In the genomic region with DNA sequence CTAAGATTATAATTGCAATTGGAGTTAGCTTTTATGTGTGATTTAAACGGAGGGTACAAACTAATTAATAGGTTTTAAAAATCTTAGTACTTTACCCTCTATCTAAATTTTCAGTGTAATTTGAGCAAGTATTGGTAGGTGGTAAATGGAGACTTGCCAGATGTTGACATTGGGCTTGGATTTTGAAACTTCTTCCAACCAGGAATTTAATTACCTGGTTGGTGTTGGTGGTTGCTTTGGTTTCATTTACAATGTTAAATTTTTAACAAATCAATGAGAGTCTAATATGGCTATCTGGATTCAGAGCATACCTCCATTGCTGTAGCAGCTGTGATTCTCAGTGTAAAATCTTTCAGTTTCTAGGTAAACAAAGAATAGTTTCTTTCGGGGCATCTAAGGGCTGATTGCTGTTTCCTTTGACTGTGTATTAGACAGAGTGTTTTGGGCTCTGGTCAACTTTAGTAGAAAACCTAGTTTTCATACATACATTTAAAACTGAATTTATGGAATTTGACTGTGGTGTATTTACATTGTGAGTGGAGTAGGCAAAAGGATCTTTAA, we compare ENCODE assay signal across 8 cellular contexts. TPM values are rescaled to one million over a fixed set of nuclear protein-coding genes. Genes with fewer than 3 reads are reported as not detected.
A peak's percentile ranks its signal among the peaks of the same experiment; 100 is the strongest.
DNase-seq lines count a peak whose midpoint lies in the region; ATAC-seq, FAIRE-seq and TF ChIP-seq lines count a peak whose summit lies in the region.

No MANE protein-coding gene starts in this region.

- TF ChIP-seq POLR2A in GM12878 (IDR thresholded peaks at IDR 0.05; ENCODE audit: low read depth, low read length) (no peak), prostate gland (IDR thresholded peaks at IDR 0.05) (no peak)

- peaks cover 10% of the 10 kb centered on the region for H3K27me3 Mint-ChIP-seq in nephron (ENCODE audit: low read depth)

- TF ChIP-seq CTCF in GM12878 (IDR thresholded peaks at IDR 0.05 in 2 of 3, conservative IDR thresholded peaks at IDR 0.05 in 1 of 3; ENCODE audit: control insufficient read depth in 2 of 3, extremely low read depth in 1 of 3, insufficient read depth in 1 of 3, low read depth in 3 of 3, low read length in 3 of 3) (no peak), nephron (IDR thresholded peaks at IDR 0.05; ENCODE audit: unreplicated experiment in 3 of 3) (no peak), SK-N-SH (IDR thresholded peaks at IDR 0.05) (no peak), prostate gland (IDR thresholded peaks at IDR 0.05) (no peak)

- peak; percentile 41 for ATAC-seq in GM18502 (IDR thresholded peaks at IDR 0.05; ENCODE audit: poor library complexity, unreplicated experiment)
- peak; percentile 55 for ATAC-seq in HG02798 (IDR thresholded peaks at IDR 0.05; ENCODE audit: poor library complexity, unreplicated experiment)
- peak; percentile 55 for ATAC-seq in GM12878

- 0% methylated on average over 2 of the region's 2 CpGs for WGBS in GM12878 (ENCODE audit: insufficient coverage, insufficient replicate concordance, low lambda C conversion rate, missing lambda C conversion rate)
- 54% methylated on average over 2 of the region's 2 CpGs for WGBS in SK-N-SH (ENCODE audit: low lambda C conversion rate)
- 74% methylated on average over 2 of the region's 2 CpGs for WGBS in prostate gland

- no peaks in the 10 kb centered on the region for H4K20me1 ChIP-seq in GM12878 (ENCODE audit: control insufficient read depth, insufficient read depth)
- no peaks in the 10 kb centered on the region for H4K20me1 ChIP-seq in SK-N-SH (ENCODE audit: insufficient read depth)

- SMC1A ChIA-PET in GM12878 (lab: Charles Lee; ENCODE audit: uncharacterized antibody, unreplicated experiment) = interaction anchor here (0.8 to 4.6 kb wide), 26 partner anchors 10 to 163 kb away, joined by 3 to 25 read pairs (median 4); no protein-coding TSS in a partner anchor

- H3K36me3 ChIP-seq in GM12878 (ENCODE audit: control insufficient read depth in 2 of 2, insufficient read depth in 2 of 2, low read length in 1 of 2) = peaks cover 0 to 5% of the 10 kb centered on the region in 2 experiments; a peak in 1 of 4 replicates
- H3K36me3 ChIP-seq in SK-N-SH (replicated peaks in 1 of 2; ENCODE audit: control insufficient read depth in 1 of 2, insufficient read depth in 2 of 2, low read length in 1 of 2) = no peaks in the 10 kb centered on the region
- no peaks in the 10 kb centered on the region for H3K36me3 ChIP-seq in prostate gland

- H3K4me2 ChIP-seq in GM12878 (ENCODE audit: control insufficient read depth, insufficient read depth) = peak overlapping the region; percentile 78
- H3K4me2 ChIP-seq in SK-N-SH = no peak overlapping the region

- H3K27me3 ChIP-seq in GM12878 (replicated peaks in 1 of 2; ENCODE audit: control insufficient read depth in 2 of 2, insufficient read depth in 2 of 2, low read length in 1 of 2) (no peaks in the 10 kb centered on the region), SK-N-SH (ENCODE audit: insufficient read depth) (peaks cover 17% of the 10 kb centered on the region; the same call in 1 of the 2 replicates), prostate gland (replicated peaks; ENCODE audit: insufficient read depth) (no peaks in the 10 kb centered on the region)

- FAIRE-seq in GM12878 (lab: Jason Lieb, UNC) = no peak

- TF ChIP-seq RAD21 in GM12878 (IDR thresholded peaks at IDR 0.05; ENCODE audit: insufficient read depth, low read depth, low read length) (no peak), SK-N-SH (IDR thresholded peaks at IDR 0.05; ENCODE audit: low read length) (no peak)

- H3K4me1 Mint-ChIP-seq in nephron = peaks cover 51% of the 10 kb centered on the region

- H3K27ac ChIP-seq in GM12878 (ENCODE audit: control insufficient read depth, insufficient read depth) = peak overlapping the region; percentile 85
- no peak overlapping the region for H3K27ac ChIP-seq in SK-N-SH (ENCODE audit: low read depth in 2 of 2, low read length in 1 of 2)
- no peak overlapping the region for H3K27ac ChIP-seq in prostate gland

- intact Hi-C loops in GM12878 (cut with micrococcal nuclease; ENCODE audit: unreplicated experiment) = loop anchor here (1.0 to 10.0 kb wide), 4 partner anchors 59 to 1145 kb away; a partner anchor contains a TSS
- intact Hi-C loops in prostate gland (cut with DNase I) = loop anchor here (2.0 to 5.0 kb wide), 2 partner anchors 155 to 157 kb away; no protein-coding TSS in a partner anchor

- H2AFZ ChIP-seq in GM12878 (ENCODE audit: control insufficient read depth, low read depth, low read length) (no peak overlapping the region; the same call in none of the 2 replicates), SK-N-SH (ENCODE audit: low read depth) (no peak overlapping the region)

- H3K9me3 ChIP-seq in GM12878 (replicated peaks; ENCODE audit: control insufficient read depth, insufficient read depth, low read length) (no peaks in the 10 kb centered on the region), SK-N-SH (no peaks in the 10 kb centered on the region), prostate gland (no peaks in the 10 kb centered on the region)

- DNase-seq in GM12878 (ENCODE audit: low read depth, low spot score) (no peak), AG20443 (ENCODE audit: low spot score) (no peak), SK-N-SH (no peak), RKO (ENCODE audit: low spot score) (no peak), prostate gland (ENCODE audit: low spot score) (no peak)

- BruUV-seq in GM12878 (replicated peaks; lab: Mats Ljungman, UMichigan) = no TSS peak

- no peaks in the 10 kb centered on the region for H3K9me2 ChIP-seq in SK-N-SH

- H3K79me2 ChIP-seq in GM12878 (ENCODE audit: control insufficient read depth, insufficient read depth, low read length) = peaks cover 71% of the 10 kb centered on the region
- H3K79me2 ChIP-seq in SK-N-SH (ENCODE audit: insufficient read depth) = no peaks in the 10 kb centered on the region

- H3K4me1 ChIP-seq in GM12878 (ENCODE audit: control insufficient read depth, insufficient read depth, low read length) (peaks cover 13% of the 10 kb centered on the region), SK-N-SH (ENCODE audit: control insufficient read depth in 1 of 2, insufficient read depth in 2 of 2, low read depth in 1 of 2, low read length in 1 of 2) (peaks cover 4 to 15% of the 10 kb centered on the region in 2 experiments; a peak in 3 of 4 replicates), prostate gland (replicated peaks) (peaks cover 3% of the 10 kb centered on the region)

- no peaks in the 10 kb centered on the region for H3F3A ChIP-seq in SK-N-SH (replicated peaks; ENCODE audit: insufficient read depth)

- CTCF ChIA-PET in GM12878 (lab: Yijun Ruan, JAX) (interaction anchor here (0.9 to 1.7 kb wide), 6 partner anchors 16 to 160 kb away, joined by 3 to 7 read pairs (median 4); no protein-coding TSS in a partner anchor), SK-N-SH (lab: Yijun Ruan, JAX) (interaction anchor here (0.9 to 4.9 kb wide), 9 partner anchors 11 to 164 kb away, joined by 3 to 33 read pairs (median 4); no protein-coding TSS in a partner anchor)

- H3K4me3 Mint-ChIP-seq in nephron = peak overlapping the region; percentile 92 to 97 (median 95)

- POLR2A ChIA-PET in GM12878 (lab: Charles Lee) (interaction anchor here (1.2 to 4.2 kb wide), 6 partner anchors 18 to 81 kb away, joined by 3 to 32 read pairs (median 5); no protein-coding TSS in a partner anchor), SK-N-SH (lab: Yijun Ruan, JAX) (no interaction called here)

- peak overlapping the region; percentile 82 for H3K4me3 ChIP-seq in GM12878
- H3K4me3 ChIP-seq in SK-N-SH (ENCODE audit: low read depth in 2 of 2, low read length in 1 of 2) = no peak overlapping the region; a peak in 1 of 4 replicates
- no peak overlapping the region for H3K4me3 ChIP-seq in prostate gland

- H3K27ac Mint-ChIP-seq in nephron = peak overlapping the region; percentile 11 to 92 (median 81)

- H3K9me3 Mint-ChIP-seq in nephron = no peaks in the 10 kb centered on the region

- RAD21 ChIA-PET in GM12878 (lab: Charles Lee; ENCODE audit: unreplicated experiment) = interaction anchor here (0.7 to 3.9 kb wide), 14 partner anchors 15 to 164 kb away, joined by 3 to 59 read pairs (median 5); no protein-coding TSS in a partner anchor

- TF ChIP-seq EP300 in GM12878 (IDR thresholded peaks at IDR 0.05; ENCODE audit: borderline replicate concordance in 1 of 2, control insufficient read depth in 1 of 2, low read depth in 2 of 2, low read length in 2 of 2) (no peak), SK-N-SH (IDR thresholded peaks at IDR 0.05; ENCODE audit: borderline replicate concordance in 1 of 2, low read depth in 1 of 2, low read length in 1 of 2) (no peak)

- peaks cover 30% of the 10 kb centered on the region for H3K36me3 Mint-ChIP-seq in nephron (ENCODE audit: low read depth)

- in situ Hi-C loops in GM12878 (cut with MboI) = no loop called here

- H3K9ac ChIP-seq in GM12878 (ENCODE audit: control insufficient read depth, insufficient read depth, low read length) = peak overlapping the region; percentile 87
- H3K9ac ChIP-seq in SK-N-SH = no peak overlapping the region

TF ChIP-seq in GM12878, 131 proteins besides CTCF, POLR2A, EP300 and RAD21 (continues in another document):
- TF ChIP-seq FOXK2 (IDR thresholded peaks at IDR 0.05) = no peak
- no peak for TF ChIP-seq WRNIP1 (IDR thresholded peaks at IDR 0.05; ENCODE audit: borderline replicate concordance, low read depth, low read length)
- no peak for TF ChIP-seq EED (IDR thresholded peaks at IDR 0.05; ENCODE audit: low read depth)

TF ChIP-seq in SK-N-SH, 30 proteins besides CTCF, POLR2A, EP300 and RAD21:
- TF ChIP-seq TAF1 (IDR thresholded peaks at IDR 0.05; ENCODE audit: borderline replicate concordance, low read depth, low read length) = no peak

RNA-seq across cellular contexts. Expression of a gene that starts 1.9 kb away (rescaled TPM):
- 289 and 314 TPM in 2 replicates for total RNA-seq in GM12878 (2013; cell fraction: nucleolus; rRNA removed)
- total RNA-seq in GM12878 (2014; rRNA removed) (54.7 and 57.5 TPM in 2 replicates), GM12878 (2014; rRNA removed; fragmentation: Illumina TruSeq; extraction: Trizol) (44.1 and 46.1 TPM in 2 replicates), GM12878 (2021) (94.7 and 96.7 TPM in 2 replicates), prostate gland (10 to 100 TPM; 13.9 to 39.1 TPM)
- polyA plus RNA-seq in GM12878 (2011; ENCODE audit: low read depth) = 14.1 TPM
- polyA plus RNA-seq in GM12878 (2011; rRNA removed) (31.4 and 41.3 TPM in 2 replicates), GM12878 (2014; fragmentation: Illumina TruSeq; extraction: Trizol) (43.6 and 48.4 TPM in 2 replicates), GM12878 (2014; fragmentation: Nextera tagmentation; extraction: Ambion mirVana) (10 to 100 TPM in 1 of 2 experiments, 1 to 10 TPM in 1; 8.2 to 10.4 TPM), GM12878 (2014; rRNA removed) (48.2 and 56.5 TPM in 2 replicates), GM12878 (2016; fragmentation: Nextera tagmentation; extraction: Ambion mirVana) (10 to 100 TPM; 55.5 to 56.0 TPM), SK-N-SH (2012; rRNA removed) (0.61 and 0.70 TPM in 2 replicates)
- polyA plus RNA-seq in GM12878 (2011; cell fraction: cytosol; rRNA removed) = 22.3 and 23.6 TPM in 2 replicates
- polyA plus RNA-seq in GM12878 (2011; cell fraction: nucleus; rRNA removed) = 127 and 131 TPM in 2 replicates
- polyA plus RNA-seq in GM12878 (2012) = 24.5 and 32.2 TPM in 2 replicates
- 88.0 and 110 TPM in 2 replicates for polyA minus RNA-seq in GM12878 (2011; rRNA and poly(A)+ RNA removed)
- 13.4 and 14.3 TPM in 2 replicates for polyA minus RNA-seq in GM12878 (2011; cell fraction: cytosol; rRNA and poly(A)+ RNA removed)
- polyA minus RNA-seq in GM12878 (2011; cell fraction: nucleus; rRNA and poly(A)+ RNA removed) = 88.4 and 117 TPM in 2 replicates
- polyA plus RNA-seq in SK-N-SH (2012; cell fraction: cytosol; rRNA removed) = 0.46 and 0.89 TPM in 2 replicates
- polyA plus RNA-seq in SK-N-SH (2012; cell fraction: nucleus; rRNA removed) = 1.1 and 1.8 TPM in 2 replicates
